In genomic region chr1:221743416-221744208, GRCh38 we compare ENCODE assay signal across 8 cellular contexts. TPM values are rescaled to one million over a fixed set of nuclear protein-coding genes. Genes with fewer than 3 reads are reported as not detected.
DNase-seq lines count a peak whose midpoint lies in the region; ATAC-seq and TF ChIP-seq lines count a peak whose summit lies in the region.

No MANE protein-coding gene starts in this region.

- H3K4me1 Mint-ChIP-seq in endodermal cell: peaks cover 11% of the 10 kb centered on the region

- TF ChIP-seq CTCF in endodermal cell (conservative IDR thresholded peaks at IDR 0.05): no peak

- H2BK5ac ChIP-seq in neuronal stem cell (ENCODE audit: low read length): no peak overlapping the region

- H3K36me3 Mint-ChIP-seq in endodermal cell (ENCODE audit: low read depth): peaks cover 12% of the 10 kb centered on the region

- peak overlapping the region; percentile 22 for H3K23ac ChIP-seq in neuronal stem cell (ENCODE audit: low read depth, low read length, poor library complexity)

- H2AK5ac ChIP-seq in neuronal stem cell (ENCODE audit: low read depth, low read length): no peak overlapping the region

- H4K91ac ChIP-seq in neuronal stem cell (ENCODE audit: low read depth, low read length, poor library complexity): no peak overlapping the region

- peak overlapping the region; percentile 47 for H3K9ac ChIP-seq in endodermal cell (ENCODE audit: extremely low read depth, low read length, poor library complexity, severe bottlenecking)
- peak overlapping the region; percentile 79 for H3K9ac ChIP-seq in neuronal stem cell (ENCODE audit: low read depth, low read length, poor library complexity)

- no peak overlapping the region for H3K4me3 Mint-ChIP-seq in endodermal cell

- no peak overlapping the region for H3K14ac ChIP-seq in neuronal stem cell (ENCODE audit: low read length)

- no peak overlapping the region for H2BK15ac ChIP-seq in neuronal stem cell (ENCODE audit: low read length)

- H3K9me3 ChIP-seq in endodermal cell (ENCODE audit: control insufficient read depth, low read length) (peaks cover 8% of the 10 kb centered on the region), neuronal stem cell (replicated peaks in 1 of 2; ENCODE audit: control insufficient read depth in 2 of 2, insufficient read depth in 1 of 2, low read depth in 1 of 2, low read length in 2 of 2) (no peaks in the 10 kb centered on the region)

- no peaks in the 10 kb centered on the region for H3K79me1 ChIP-seq in neuronal stem cell (ENCODE audit: low read depth, low read length)

- H3K4me1 ChIP-seq in endodermal cell (ENCODE audit: control insufficient read depth, insufficient read depth, low read length) (peaks cover 6% of the 10 kb centered on the region), neuronal stem cell (ENCODE audit: control insufficient read depth in 2 of 2, insufficient read depth in 1 of 2, low read depth in 1 of 2, low read length in 2 of 2) (peaks cover 0 to 9% of the 10 kb centered on the region in 2 donors)

- DNase-seq in DMS79 treated with DMSO at 0.1 percent for 48 hours (lab: John Stamatoyannopoulos, UW): peak; percentile 36
- DNase-seq in NCI-H69 (lab: John Stamatoyannopoulos, UW): peak; percentile 60
- DNase-seq in endodermal cell: peak; percentile 61
- no peak for DNase-seq in neuronal stem cell (ENCODE audit: low spot score)
- no peak for DNase-seq in dedifferentiated amniotic fluid mesenchymal stem cell (ENCODE audit: extremely low spot score)
- no peak for DNase-seq in GF-D8 (lab: John Stamatoyannopoulos, UW)
- no peak for DNase-seq in activated CD4-positive, CD25-positive, alpha-beta regulatory T cell treated with anti-CD3 and anti-CD28 coated beads, Interleukin-2, amount 50 U/mL, for 72 hours

- H2BK12ac ChIP-seq in neuronal stem cell (ENCODE audit: low read length): no peak overlapping the region

- H3K4me2 ChIP-seq in neuronal stem cell (ENCODE audit: insufficient read depth, low read length, poor library complexity, severe bottlenecking): peak overlapping the region; percentile 84

- H3K27ac Mint-ChIP-seq in endodermal cell: peak overlapping the region; percentile 89

- H2AFZ ChIP-seq in neuronal stem cell (ENCODE audit: low read length): peak overlapping the region; percentile 93

- peaks cover 2% of the 10 kb centered on the region for H3K27me3 Mint-ChIP-seq in endodermal cell (ENCODE audit: insufficient read depth)

- H3K9me3 Mint-ChIP-seq in endodermal cell: no peaks in the 10 kb centered on the region

- H3K36me3 ChIP-seq in endodermal cell (ENCODE audit: control insufficient read depth, insufficient read depth, low read length) (peaks cover 14% of the 10 kb centered on the region), neuronal stem cell (replicated peaks in 1 of 2; ENCODE audit: control insufficient read depth in 2 of 2, insufficient read depth in 2 of 2, low read length in 2 of 2) (no peaks in the 10 kb centered on the region)

- H3K18ac ChIP-seq in neuronal stem cell (ENCODE audit: low read length): no peak overlapping the region

- H3K4me3 ChIP-seq in endodermal cell (ENCODE audit: low read length) (peak overlapping the region; percentile 89), neuronal stem cell (ENCODE audit: low read length in 2 of 2) (peak overlapping the region; percentile 68 to 91)

- H2BK120ac ChIP-seq in neuronal stem cell (ENCODE audit: low read depth, low read length): no peak overlapping the region

- H3K27me3 ChIP-seq in endodermal cell (ENCODE audit: control insufficient read depth, insufficient read depth, low read length, poor library complexity, severe bottlenecking): no peaks in the 10 kb centered on the region
- H3K27me3 ChIP-seq in neuronal stem cell (ENCODE audit: control insufficient read depth in 3 of 3, insufficient read depth in 3 of 3, low read depth in 1 of 3, low read length in 3 of 3): peaks cover 0 to 51% (median 12%) of the 10 kb centered on the region in 3 experiments

- peak; percentile 14 for ATAC-seq in GM21367 (IDR thresholded peaks at IDR 0.05; ENCODE audit: unreplicated experiment)

- peak overlapping the region; percentile 36 for H3K27ac ChIP-seq in endodermal cell (ENCODE audit: low read depth, low read length)
- H3K27ac ChIP-seq in neuronal stem cell (replicated peaks; ENCODE audit: low read length): peak overlapping the region; percentile 11

- 8 to 29% methylated on average over 7 to 16 of the region's 16 CpGs for WGBS in endodermal cell (ENCODE audit: insufficient coverage in 1 of 2, insufficient read length in 1 of 2), 2 experiments
- WGBS in neuronal stem cell (ENCODE audit: extremely low coverage in 2 of 2, insufficient read length in 2 of 2, insufficient replicate concordance in 1 of 2), 2 donors: no CpG with 5 or more reads among the region's 16 CpGs

- no peak overlapping the region for H3K4ac ChIP-seq in neuronal stem cell (ENCODE audit: low read length)

- H4K8ac ChIP-seq in neuronal stem cell (ENCODE audit: low read depth, low read length): no peak overlapping the region

RNA-seq across cellular contexts. Expression of gene DUSP10, which starts 1.7 kb away (rescaled TPM):
- total RNA-seq in endodermal cell: 10 to 100 TPM in 1 of 2 donors, 1 to 10 TPM in 1; 6.5 to 11.7 TPM
- polyA plus RNA-seq in endodermal cell (2013, experiment 1 of 2): 4.7 TPM
- polyA plus RNA-seq in endodermal cell (2013, experiment 2 of 2): 4.2 TPM
- polyA plus RNA-seq in neuronal stem cell (2013, experiment 1 of 2): 1.8 TPM
- 1.5 TPM for polyA plus RNA-seq in neuronal stem cell (2013, experiment 2 of 2)

Comparison
In these comparisons a context has a peak if more than half of its experiments do, and no peak if none do; other contexts are left out.
1. DNase-seq: peak in DMS79 treated with DMSO at 0.1 percent for 48 hours (single experiment), NCI-H69 (single experiment) and endodermal cell (single experiment); none in neuronal stem cell (single experiment), dedifferentiated amniotic fluid mesenchymal stem cell (single experiment), GF-D8 (single experiment) and activated CD4-positive, CD25-positive, alpha-beta regulatory T cell treated with anti-CD3 and anti-CD28 coated beads, Interleukin-2, amount 50 U/mL, for 72 hours (single experiment).